Comparison of ENCODE assay signal across 12 cellular contexts in genomic region chr1:212402876-212403275, GRCh38.
"Had no signal": no experiment of that assay in that cellular context is flagged by ENCODE, and none has a peak within 500 bp of the region (broad histone marks: within the 10 kb centered on the region; RNA-seq: fewer than 3 reads in every experiment).

No MANE protein-coding gene starts in this region.

- H3K4me1 Mint-ChIP-seq: activated naive CD8-positive, alpha-beta T cell treated with anti-CD3 and anti-CD28 coated beads, Interleukin-2, amount 10 ng/mL, durations not matched to agents 7 days and 5 days; nephron had no signal

- H3K4me1 ChIP-seq: colonic mucosa, psoas muscle, right lobe of liver, transverse colon had no signal

- H3K27me3 ChIP-seq: colonic mucosa, right lobe of liver, transverse colon had no signal

- H3K4me3 Mint-ChIP-seq: activated CD4-positive, alpha-beta memory T cell treated with anti-CD3 and anti-CD28 coated beads for 36 hours; activated naive CD8-positive, alpha-beta T cell treated with anti-CD3 and anti-CD28 coated beads, Interleukin-2, amount 10 ng/mL, durations not matched to agents 7 days and 5 days; activated T-cell treated with anti-CD3 and anti-CD28 coated beads, Interleukin-2, amount 50 U/mL, for 4 hours; nephron; stimulated activated naive B cell treated with anti-CD40 and anti-IgM and Interleukin-4, amounts not matched to agents 10 μg/mL and 1 μg/mL and 100 μg/mL, for 72 hours had no signal

- H3K9me3 Mint-ChIP-seq: activated naive CD8-positive, alpha-beta T cell treated with anti-CD3 and anti-CD28 coated beads, Interleukin-2, amount 10 ng/mL, durations not matched to agents 7 days and 5 days; activated T-cell treated with anti-CD3 and anti-CD28 coated beads, Interleukin-2, amount 50 U/mL, for 4 hours had no signal

- ATAC-seq: activated T-cell treated with anti-CD3 and anti-CD28 coated beads, Interleukin-2, amount 50 U/mL, for 4 hours; psoas muscle; right lobe of liver; stimulated activated naive B cell treated with anti-CD40 and anti-IgM and Interleukin-4, amounts not matched to agents 10 μg/mL and 1 μg/mL and 100 μg/mL, for 72 hours had no signal

- H3K27me3 Mint-ChIP-seq: activated CD4-positive, alpha-beta memory T cell treated with anti-CD3 and anti-CD28 coated beads for 36 hours; activated naive CD8-positive, alpha-beta T cell treated with anti-CD3 and anti-CD28 coated beads, Interleukin-2, amount 10 ng/mL, durations not matched to agents 7 days and 5 days; stimulated activated naive B cell treated with anti-CD40 and anti-IgM and Interleukin-4, amounts not matched to agents 10 μg/mL and 1 μg/mL and 100 μg/mL, for 72 hours had no signal

- H3K4me3 ChIP-seq: colonic mucosa, psoas muscle, right lobe of liver, transverse colon had no signal

- H3K36me3 ChIP-seq: colonic mucosa, right lobe of liver, transverse colon had no signal

- DNase-seq: activated CD4-positive, alpha-beta memory T cell treated with anti-CD3 and anti-CD28 coated beads for 36 hours; activated CD4-positive, CD25-positive, alpha-beta regulatory T cell treated with anti-CD3 and anti-CD28 coated beads, Interleukin-2, amount 50 U/mL, for 72 hours; activated naive CD8-positive, alpha-beta T cell treated with anti-CD3 and anti-CD28 coated beads, Interleukin-2, amount 10 ng/mL, durations not matched to agents 7 days and 5 days; activated T-cell treated with anti-CD3 and anti-CD28 coated beads, Interleukin-2, amount 50 U/mL, for 4 hours; aorta; colonic mucosa; effector CD4-positive, alpha-beta T cell; psoas muscle; right lobe of liver; stimulated activated naive B cell treated with anti-CD40 and anti-IgM and Interleukin-4, amounts not matched to agents 10 μg/mL and 1 μg/mL and 100 μg/mL, for 72 hours; transverse colon had no signal

- H3K27ac ChIP-seq: colonic mucosa, psoas muscle, right lobe of liver, transverse colon had no signal

- H3K27ac Mint-ChIP-seq: activated CD4-positive, alpha-beta memory T cell treated with anti-CD3 and anti-CD28 coated beads for 36 hours; activated naive CD8-positive, alpha-beta T cell treated with anti-CD3 and anti-CD28 coated beads, Interleukin-2, amount 10 ng/mL, durations not matched to agents 7 days and 5 days; nephron had no signal
